ENCODE assay signal across 11 cellular contexts in genomic region chr1:207839083-207839413, GRCh38.
A peak's percentile ranks its signal among the peaks of the same experiment; 100 is the strongest.
DNase-seq lines count a peak whose midpoint lies in the region; ATAC-seq, FAIRE-seq and TF ChIP-seq lines count a peak whose summit lies in the region.
"Had no signal": no experiment of that assay in that cellular context is flagged by ENCODE, and none has a peak within 500 bp of the region (broad histone marks: within the 10 kb centered on the region; RNA-seq: fewer than 3 reads in every experiment).

No MANE protein-coding gene starts in this region.

- no peak overlapping the region for H3K9ac ChIP-seq in K562 (ENCODE audit: insufficient read depth in 1 of 2, low read depth in 2 of 2, low read length in 2 of 2)

- no peak overlapping the region for H3K27ac ChIP-seq in CD4-positive, alpha-beta T cell (ENCODE audit: low read depth, low read length)
- no peak overlapping the region for H3K27ac ChIP-seq in K562 (ENCODE audit: extremely low read depth, low read depth, low read length)
- H3K27ac ChIP-seq in sigmoid colon: peak overlapping the region; percentile 64 to 99 (median 82)

- peak overlapping the region; percentile 55; the same call in 1 of the 2 replicates for H3K4me2 ChIP-seq in K562 (ENCODE audit: insufficient read depth, low read length)

- no peaks in the 10 kb centered on the region for H3K9me3 ChIP-seq in CD4-positive, alpha-beta T cell (ENCODE audit: control insufficient read depth, low read length)
- H3K9me3 ChIP-seq in K562 (replicated peaks; ENCODE audit: control insufficient read depth, insufficient read depth, low read depth, low read length) (no peaks in the 10 kb centered on the region), sigmoid colon (no peaks in the 10 kb centered on the region)

- DNase-seq in CD4-positive, alpha-beta T cell: no peak
- DNase-seq in MV-4-11 (lab: John Stamatoyannopoulos, UW) (peak; percentile 66), K562 (ENCODE audit: extremely low read depth in 1 of 4, low spot score in 3 of 4) (no peak), sigmoid colon (no peak), NCI-H146 treated with DMSO at 0.1 percent for 48 hours (lab: John Stamatoyannopoulos, UW; ENCODE audit: unreplicated experiment) (no peak), epidermal melanocyte (ENCODE audit: insufficient read length, low spot score) (no peak)
- DNase-seq: mesenchymal stem cell, NCI-H1105, NCI-H446 had no signal

- no peak for TF ChIP-seq CTCF in CD4-positive, alpha-beta T cell (IDR thresholded peaks at IDR 0.05)
- TF ChIP-seq CTCF in K562 (IDR thresholded peaks at IDR 0.05 in 2 of 3, conservative IDR thresholded peaks at IDR 0.05 in 1 of 3; ENCODE audit: insufficient read depth in 2 of 3, low read depth in 1 of 3, low read length in 3 of 3) (no peak), sigmoid colon (IDR thresholded peaks at IDR 0.05) (no peak)

- intact Hi-C loops in CD4-positive, alpha-beta T cell (cut with DNase I, micrococcal nuclease): no loop called here
- intact Hi-C loops in K562 (cut with micrococcal nuclease) (no loop called here), sigmoid colon (cut with DNase I) (no loop called here)

- H3K36me3 ChIP-seq in K562 (ENCODE audit: control insufficient read depth, insufficient read depth, low read length): peaks cover under 1% of the 10 kb centered on the region; the same call in 2 of the 3 replicates
- no peaks in the 10 kb centered on the region for H3K36me3 ChIP-seq in sigmoid colon

- peaks cover 7% of the 10 kb centered on the region; the same call in 1 of the 3 replicates for H3K79me2 ChIP-seq in K562 (ENCODE audit: control insufficient read depth, insufficient read depth, low read length)

- H3K4me3 Mint-ChIP-seq in CD4-positive, alpha-beta T cell: no peak overlapping the region

- H3K9me1 ChIP-seq in K562 (ENCODE audit: control insufficient read depth, insufficient read depth, low read length): no peaks in the 10 kb centered on the region

- no peaks in the 10 kb centered on the region for H3K27me3 ChIP-seq in CD4-positive, alpha-beta T cell (ENCODE audit: control insufficient read depth, insufficient read depth, low read length)
- no peaks in the 10 kb centered on the region for H3K27me3 ChIP-seq in K562 (ENCODE audit: control insufficient read depth in 2 of 2, insufficient read depth in 2 of 2, low read length in 2 of 2)
- H3K27me3 ChIP-seq in sigmoid colon: no peaks in the 10 kb centered on the region

- no peaks in the 10 kb centered on the region for H3K27me3 Mint-ChIP-seq in CD4-positive, alpha-beta T cell

- H3K4me1 Mint-ChIP-seq in CD4-positive, alpha-beta T cell (ENCODE audit: low read depth): peaks cover 95% of the 10 kb centered on the region

- peaks cover 64% of the 10 kb centered on the region for H3K36me3 Mint-ChIP-seq in CD4-positive, alpha-beta T cell (ENCODE audit: low read depth)

- H4K20me1 ChIP-seq in K562 (replicated peaks; ENCODE audit: control insufficient read depth, insufficient read depth, low read length): no peaks in the 10 kb centered on the region

- H3K4me1 ChIP-seq in K562 (replicated peaks in 1 of 2; ENCODE audit: control insufficient read depth in 2 of 2, insufficient read depth in 2 of 2, low read length in 2 of 2) (peaks cover 9 to 18% of the 10 kb centered on the region in 2 experiments), sigmoid colon (peaks cover 0 to 84% (median 58%) of the 10 kb centered on the region in 4 donors)

- peak overlapping the region; percentile 95 for H3K27ac Mint-ChIP-seq in CD4-positive, alpha-beta T cell

- CTCF ChIA-PET in CD4-positive, alpha-beta T cell (lab: Charles Lee): interaction anchor here (0.7 to 1.4 kb wide), 4 partner anchors 10 to 46 kb away, joined by 3 to 4 read pairs (median 4); no protein-coding TSS in a partner anchor
- CTCF ChIA-PET in K562 (lab: Yijun Ruan, JAX; ENCODE audit: low intra/inter-chr PET ratio): no interaction called here

- no peak for TF ChIP-seq RAD21 in K562 (CRISPR knock-in tag; conservative IDR thresholded peaks at IDR 0.05 in 1 of 2, IDR thresholded peaks at IDR 0.05 in 1 of 2)

- H3K9me3 Mint-ChIP-seq in CD4-positive, alpha-beta T cell: no peaks in the 10 kb centered on the region

- FAIRE-seq in K562 (lab: Jason Lieb, UNC): no peak
- FAIRE-seq: G401.6 had no signal

- POLR2A ChIA-PET in CD4-positive, alpha-beta T cell (lab: Charles Lee): interaction anchor here (1.2 to 1.4 kb wide), 2 partner anchors 15 to 17 kb away, joined by 3 to 6 read pairs; no protein-coding TSS in a partner anchor
- POLR2A ChIA-PET in K562 (lab: Yijun Ruan, JAX): interaction anchor here (1.0 to 3.0 kb wide), 7 partner anchors 9 to 39 kb away, joined by 3 to 12 read pairs (median 6); no protein-coding TSS in a partner anchor

- ATAC-seq in CD4-positive, alpha-beta T cell (ENCODE audit: poor library complexity): no peak
- ATAC-seq in K562: no peak
- no peak for ATAC-seq in GM21367 (IDR thresholded peaks at IDR 0.05; ENCODE audit: unreplicated experiment)

- TF ChIP-seq EP300 in K562 (IDR thresholded peaks at IDR 0.05; ENCODE audit: low read length): no peak
- no peak for TF ChIP-seq EP300 in sigmoid colon (IDR thresholded peaks at IDR 0.05)

- in situ Hi-C loops in K562 (cut with MboI): no loop called here

- H3K4me3 ChIP-seq in K562 (no peak overlapping the region), sigmoid colon (no peak overlapping the region)

- no peak overlapping the region for H2AFZ ChIP-seq in K562 (ENCODE audit: low read depth, low read length)

- no TSS peak for BruUV-seq in K562 (replicated peaks; lab: Mats Ljungman, UMichigan)

- no peak for TF ChIP-seq POLR2A in K562 (conservative IDR thresholded peaks at IDR 0.05)
- TF ChIP-seq POLR2A in sigmoid colon (IDR thresholded peaks at IDR 0.05): no peak

TF ChIP-seq in K562, 482 proteins besides CTCF, POLR2A, EP300 and RAD21:
- TF ChIP-seq HMBOX1 (IDR thresholded peaks at IDR 0.05) (no peak), ZNF445 (CRISPR knock-in tag; IDR thresholded peaks at IDR 0.05; ENCODE audit: low read depth) (no peak), CHD4 (IDR thresholded peaks at IDR 0.05; ENCODE audit: insufficient read depth, insufficient replicate concordance, low read depth, low read length, poor library complexity, severe bottlenecking) (peak; percentile 30), ZNF263 (CRISPR knock-in tag; IDR thresholded peaks at IDR 0.05; ENCODE audit: borderline replicate concordance) (peak; percentile 26; the same call in 1 of the 2 replicates), ZNF408 (CRISPR knock-in tag; IDR thresholded peaks at IDR 0.05; ENCODE audit: low read depth) (no peak), THAP7 (CRISPR knock-in tag; IDR thresholded peaks at IDR 0.05) (no peak)

Comparison
In these comparisons a context has a peak if more than half of its experiments do, and no peak if none do; other contexts are left out.
1. H3K27ac ChIP-seq: peak in sigmoid colon (4 of 4); none in CD4-positive, alpha-beta T cell (single experiment) and K562 (single experiment).